ENCODE assay signal across 1 cellular context in genomic region chr12:66035289-66035961, GRCh38.
TF ChIP-seq lines count a peak whose summit lies in the region.

No MANE protein-coding gene starts in this region.

TF ChIP-seq in WTC11, 78 proteins besides CTCF, POLR2A, EP300 and RAD21 (continued from another document):
- TF ChIP-seq E2F4 (CRISPR knock-in tag; IDR thresholded peaks at IDR 0.05; ENCODE audit: borderline replicate concordance, low read depth) (no peak), HMGA2 (CRISPR knock-in tag; IDR thresholded peaks at IDR 0.05) (no peak), ZNF317 (CRISPR knock-in tag; IDR thresholded peaks at IDR 0.05; ENCODE audit: borderline replicate concordance, low read depth) (no peak), ZNF423 (CRISPR knock-in tag; IDR thresholded peaks at IDR 0.05) (no peak)
- TF ChIP-seq, protein P1, sequence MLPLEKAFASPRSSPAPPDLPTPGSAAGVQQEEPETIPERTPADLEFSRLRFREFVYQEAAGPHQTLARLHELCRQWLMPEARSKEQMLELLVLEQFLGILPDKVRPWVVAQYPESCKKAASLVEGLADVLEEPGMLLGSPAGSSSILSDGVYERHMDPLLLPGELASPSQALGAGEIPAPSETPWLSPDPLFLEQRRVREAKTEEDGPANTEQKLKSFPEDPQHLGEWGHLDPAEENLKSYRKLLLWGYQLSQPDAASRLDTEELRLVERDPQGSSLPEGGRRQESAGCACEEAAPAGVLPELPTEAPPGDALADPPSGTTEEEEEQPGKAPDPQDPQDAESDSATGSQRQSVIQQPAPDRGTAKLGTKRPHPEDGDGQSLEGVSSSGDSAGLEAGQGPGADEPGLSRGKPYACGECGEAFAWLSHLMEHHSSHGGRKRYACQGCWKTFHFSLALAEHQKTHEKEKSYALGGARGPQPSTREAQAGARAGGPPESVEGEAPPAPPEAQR (CRISPR knock-in tag; IDR thresholded peaks at IDR 0.05): no peak
TF ChIP-seq in WTC11: peak in this region for 0.
